21 cellular contexts compared by ENCODE assay signal in genomic region chr9:22129134-22129533, GRCh38.
DNase-seq lines count a peak whose midpoint lies in the region; TF ChIP-seq lines count a peak whose summit lies in the region.
"Had no signal": no experiment of that assay in that cellular context is flagged by ENCODE, and none has a peak within 500 bp of the region (broad histone marks: within the 10 kb centered on the region; RNA-seq: fewer than 3 reads in every experiment).

No MANE protein-coding gene starts in this region.

- DNase-seq in OCI-LY7 (ENCODE audit: low spot score) (no peak), endothelial cell (ENCODE audit: low spot score) (no peak), type B pancreatic cell (ENCODE audit: extremely low spot score, unreplicated experiment) (no peak), HuH-7.5 (ENCODE audit: low spot score) (no peak), HuH-7 (ENCODE audit: low spot score) (no peak), GM20000 (ENCODE audit: low spot score) (no peak)
- DNase-seq: activated B cell treated with CpG ODN at 0.5 μM for 24 hours; activated CD8-positive, alpha-beta T cell treated with anti-CD3 and anti-CD28 coated beads, Interleukin-2, amount 10 ng/mL, durations not matched to agents 7 days and 5 days; activated T-cell treated with anti-CD3 and anti-CD28 coated beads, Interleukin-2, amount 50 U/mL, for 24 hours; adrenal gland; AML-193; CD8-positive, alpha-beta memory T cell; GDM1; NCI-H187; NCI-H748 treated with DMSO at 0.1 percent for 48 hours; stimulated activated CD4-positive, alpha-beta T cell treated with anti-CD3 and anti-CD28 coated beads, Interleukin-1b, Interleukin-23, amount 100 ng/mL, for 48 hours; T1000; uterus had no signal

- H3K36me3 Mint-ChIP-seq in endothelial cell (ENCODE audit: low read depth, unreplicated experiment): no peaks in the 10 kb centered on the region
- no peaks in the 10 kb centered on the region for H3K36me3 Mint-ChIP-seq in type B pancreatic cell
- H3K36me3 Mint-ChIP-seq: CD8-positive, alpha-beta memory T cell had no signal

- H3K4me2 ChIP-seq in OCI-LY7 (ENCODE audit: low read length): peak overlapping the region; percentile 56

- no TSS peak for BruUV-seq in OCI-LY7 (replicated peaks; lab: Mats Ljungman, UMichigan)

- no peaks in the 10 kb centered on the region for H3K79me2 ChIP-seq in OCI-LY7 (ENCODE audit: insufficient read depth, low read depth, low read length)

- no peaks in the 10 kb centered on the region for H3K9me2 ChIP-seq in OCI-LY7 (ENCODE audit: insufficient read depth, low read length)

- no peaks in the 10 kb centered on the region for H4K20me1 ChIP-seq in OCI-LY7 (ENCODE audit: insufficient read depth, low read length)

- H3K9me3 ChIP-seq in OCI-LY7 (ENCODE audit: low read length) (no peaks in the 10 kb centered on the region), mesodermal cell (ENCODE audit: control insufficient read depth, low read length) (no peaks in the 10 kb centered on the region)
- H3K9me3 ChIP-seq: adrenal gland, suprapubic skin, uterus had no signal

- WGBS in mesodermal cell (ENCODE audit: insufficient coverage in 2 of 2), 2 experiments: no CpG with 5 or more reads among the region's 1 CpG

- peaks cover 18% of the 10 kb centered on the region for H3K4me1 Mint-ChIP-seq in endothelial cell (ENCODE audit: unreplicated experiment)
- H3K4me1 Mint-ChIP-seq in type B pancreatic cell (ENCODE audit: unreplicated experiment): peaks cover 5% of the 10 kb centered on the region
- H3K4me1 Mint-ChIP-seq: CD8-positive, alpha-beta memory T cell; nephron had no signal

- POLR2A ChIA-PET in OCI-LY7 (lab: Charles Lee): no interaction called here

- H3K4me3 ChIP-seq in OCI-LY7 (ENCODE audit: low read depth, low read length, poor library complexity, severe bottlenecking) (no peak overlapping the region), mesodermal cell (ENCODE audit: extremely low read depth, insufficient read depth, low read length, poor library complexity, severe bottlenecking) (no peak overlapping the region)
- H3K4me3 ChIP-seq: adrenal gland, suprapubic skin, uterus had no signal

- H3K4me3 Mint-ChIP-seq in endothelial cell (ENCODE audit: unreplicated experiment) (no peak overlapping the region), type B pancreatic cell (no peak overlapping the region)
- H3K4me3 Mint-ChIP-seq: activated B cell treated with CpG ODN at 0.5 μM for 24 hours; activated CD8-positive, alpha-beta T cell treated with anti-CD3 and anti-CD28 coated beads, Interleukin-2, amount 10 ng/mL, durations not matched to agents 7 days and 5 days; activated T-cell treated with anti-CD3 and anti-CD28 coated beads, Interleukin-2, amount 50 U/mL, for 24 hours; CD8-positive, alpha-beta memory T cell; nephron had no signal

- CTCF ChIA-PET in OCI-LY7 (lab: Charles Lee; ENCODE audit: unreplicated experiment): no interaction called here

- TF ChIP-seq CTCF in OCI-LY7 (conservative IDR thresholded peaks at IDR 0.05; ENCODE audit: low read length): no peak
- no peak for TF ChIP-seq CTCF in endothelial cell (IDR thresholded peaks at IDR 0.05; ENCODE audit: unreplicated experiment)
- no peak for TF ChIP-seq CTCF in type B pancreatic cell (conservative IDR thresholded peaks at IDR 0.05)
- TF ChIP-seq CTCF in GM20000 (IDR thresholded peaks at IDR 0.05; ENCODE audit: extremely low read depth, missing control alignments): no peak

- H3K36me3 ChIP-seq in OCI-LY7 (ENCODE audit: insufficient read depth, low read length) (no peaks in the 10 kb centered on the region), mesodermal cell (ENCODE audit: control insufficient read depth, insufficient read depth, low read length) (no peaks in the 10 kb centered on the region)
- H3K36me3 ChIP-seq: adrenal gland, suprapubic skin, uterus had no signal

- H3K9me3 Mint-ChIP-seq in endothelial cell (ENCODE audit: unreplicated experiment): no peaks in the 10 kb centered on the region
- H3K9me3 Mint-ChIP-seq in type B pancreatic cell: no peaks in the 10 kb centered on the region
- H3K9me3 Mint-ChIP-seq: activated B cell treated with CpG ODN at 0.5 μM for 24 hours; activated T-cell treated with anti-CD3 and anti-CD28 coated beads, Interleukin-2, amount 50 U/mL, for 24 hours; CD8-positive, alpha-beta memory T cell; nephron had no signal

- H3K27me3 Mint-ChIP-seq in endothelial cell (ENCODE audit: unreplicated experiment) (peaks cover 1% of the 10 kb centered on the region), type B pancreatic cell (no peaks in the 10 kb centered on the region)

- H3K4me1 ChIP-seq in OCI-LY7 (ENCODE audit: insufficient read depth, low read length, poor library complexity, severe bottlenecking): peaks cover 24% of the 10 kb centered on the region
- peaks cover 25% of the 10 kb centered on the region for H3K4me1 ChIP-seq in mesodermal cell (ENCODE audit: control insufficient read depth, insufficient read depth, low read length, poor library complexity, severe bottlenecking)
- H3K4me1 ChIP-seq: adrenal gland, suprapubic skin, uterus had no signal

- H3K27ac Mint-ChIP-seq in endothelial cell (ENCODE audit: unreplicated experiment) (peak overlapping the region; percentile 14), type B pancreatic cell (peak overlapping the region; percentile 89)
- H3K27ac Mint-ChIP-seq: activated B cell treated with CpG ODN at 0.5 μM for 24 hours; activated CD8-positive, alpha-beta T cell treated with anti-CD3 and anti-CD28 coated beads, Interleukin-2, amount 10 ng/mL, durations not matched to agents 7 days and 5 days; activated T-cell treated with anti-CD3 and anti-CD28 coated beads, Interleukin-2, amount 50 U/mL, for 24 hours; nephron had no signal

- no peak overlapping the region for H3K27ac ChIP-seq in OCI-LY7 (ENCODE audit: low read depth, low read length, poor library complexity, severe bottlenecking)
- peak overlapping the region; percentile 68 for H3K27ac ChIP-seq in mesodermal cell (ENCODE audit: low read depth, low read length, severe bottlenecking)
- H3K27ac ChIP-seq: adrenal gland, suprapubic skin, uterus had no signal

- peak overlapping the region; percentile 96 for H2AFZ ChIP-seq in OCI-LY7 (ENCODE audit: low read length)

- intact Hi-C loops in OCI-LY7 (cut with micrococcal nuclease; ENCODE audit: unreplicated experiment): no loop called here
